9 cellular contexts compared by ENCODE assay signal in genomic region chr1:205458777-205459566, GRCh38. TPM values are rescaled to one million over a fixed set of nuclear protein-coding genes. Genes with fewer than 3 reads are reported as not detected.
DNase-seq lines count a peak whose midpoint lies in the region; ATAC-seq, FAIRE-seq and TF ChIP-seq lines count a peak whose summit lies in the region.
"Had no signal": no experiment of that assay in that cellular context is flagged by ENCODE, and none has a peak within 500 bp of the region (broad histone marks: within the 10 kb centered on the region; RNA-seq: fewer than 3 reads in every experiment).

No MANE protein-coding gene starts in this region.

- DNase-seq in D721Med (ENCODE audit: insufficient read length, low spot score) (no peak), Kasumi-1 (lab: John Stamatoyannopoulos, UW) (peak; percentile 43 to 65), adipocyte (ENCODE audit: low read depth) (peak; percentile 69), left lobe of liver (ENCODE audit: low spot score) (no peak), NCI-H2171 (lab: John Stamatoyannopoulos, UW) (no peak)

- peaks cover 12% of the 10 kb centered on the region for H3K4me1 Mint-ChIP-seq in stimulated activated memory B cell treated with anti-CD40 and anti-IgM and Interleukin-4, amounts not matched to agents 10 μg/mL and 1 μg/mL and 100 μg/mL, for 72 hours

- no peaks in the 10 kb centered on the region for H3K36me3 ChIP-seq in adipocyte (ENCODE audit: control insufficient read depth, insufficient read depth, low read length, severe bottlenecking)
- no peaks in the 10 kb centered on the region for H3K36me3 ChIP-seq in gastroesophageal sphincter

- H3K9me3 Mint-ChIP-seq in stimulated activated memory B cell treated with anti-CD40 and anti-IgM and Interleukin-4, amounts not matched to agents 10 μg/mL and 1 μg/mL and 100 μg/mL, for 72 hours: no peaks in the 10 kb centered on the region
- H3K9me3 Mint-ChIP-seq: T-helper 1 cell treated with Interleukin-12 subunit alpha and Interleukin-12 subunit beta and Interleukin-4 antibody, amounts not matched to agents 30 μg/mL and 1 μg/mL, for 36 hours had no signal

- ATAC-seq in left lobe of liver (peak; percentile 75), HG03571 (IDR thresholded peaks at IDR 0.05; ENCODE audit: unreplicated experiment) (no peak), gastroesophageal sphincter (no peak)
- no peak for ATAC-seq in stimulated activated memory B cell treated with anti-CD40 and anti-IgM and Interleukin-4, amounts not matched to agents 10 μg/mL and 1 μg/mL and 100 μg/mL, for 72 hours

- TF ChIP-seq POLR2A in gastroesophageal sphincter (IDR thresholded peaks at IDR 0.05): no peak

- no peak overlapping the region for H3K27ac Mint-ChIP-seq in stimulated activated memory B cell treated with anti-CD40 and anti-IgM and Interleukin-4, amounts not matched to agents 10 μg/mL and 1 μg/mL and 100 μg/mL, for 72 hours
- H3K27ac Mint-ChIP-seq: T-helper 1 cell treated with Interleukin-12 subunit alpha and Interleukin-12 subunit beta and Interleukin-4 antibody, amounts not matched to agents 30 μg/mL and 1 μg/mL, for 36 hours had no signal

- no peaks in the 10 kb centered on the region for H3K36me3 Mint-ChIP-seq in stimulated activated memory B cell treated with anti-CD40 and anti-IgM and Interleukin-4, amounts not matched to agents 10 μg/mL and 1 μg/mL and 100 μg/mL, for 72 hours

- TF ChIP-seq CTCF in D721Med (IDR thresholded peaks at IDR 0.05; ENCODE audit: insufficient read depth, missing control alignments) (no peak), gastroesophageal sphincter (IDR thresholded peaks at IDR 0.05) (no peak)

- H3K4me1 ChIP-seq in adipocyte (ENCODE audit: control insufficient read depth, insufficient read depth, low read length): peaks cover 3% of the 10 kb centered on the region
- H3K4me1 ChIP-seq in gastroesophageal sphincter: peaks cover 0 to 25% (median 18%) of the 10 kb centered on the region in 3 donors

- no peak overlapping the region for H3K27ac ChIP-seq in gastroesophageal sphincter

- no peak for TF ChIP-seq EP300 in gastroesophageal sphincter (IDR thresholded peaks at IDR 0.05)

- H3K27me3 Mint-ChIP-seq in stimulated activated memory B cell treated with anti-CD40 and anti-IgM and Interleukin-4, amounts not matched to agents 10 μg/mL and 1 μg/mL and 100 μg/mL, for 72 hours: peaks cover 63% of the 10 kb centered on the region

- no peak overlapping the region for H3K9ac ChIP-seq in adipocyte (ENCODE audit: low read length)

- H3K27me3 ChIP-seq in adipocyte (replicated peaks; ENCODE audit: control insufficient read depth, insufficient read depth, low read length) (peaks cover 75% of the 10 kb centered on the region), gastroesophageal sphincter (peaks cover 91% of the 10 kb centered on the region)

- H3K4me3 ChIP-seq in adipocyte (ENCODE audit: low read length) (no peak overlapping the region), gastroesophageal sphincter (no peak overlapping the region)

- FAIRE-seq in D721Med (lab: Jason Lieb, UNC): peak; percentile 6

- no peak overlapping the region for H3K4me3 Mint-ChIP-seq in stimulated activated memory B cell treated with anti-CD40 and anti-IgM and Interleukin-4, amounts not matched to agents 10 μg/mL and 1 μg/mL and 100 μg/mL, for 72 hours
- H3K4me3 Mint-ChIP-seq: T-helper 1 cell treated with Interleukin-12 subunit alpha and Interleukin-12 subunit beta and Interleukin-4 antibody, amounts not matched to agents 30 μg/mL and 1 μg/mL, for 36 hours had no signal

- no peaks in the 10 kb centered on the region for H3K9me3 ChIP-seq in adipocyte (ENCODE audit: control insufficient read depth, low read length)
- no peaks in the 10 kb centered on the region for H3K9me3 ChIP-seq in gastroesophageal sphincter

- WGBS in gastroesophageal sphincter (ENCODE audit: low coverage in 1 of 2), 2 donors: 36 to 50% methylated on average over 2 to 6 of the region's 6 CpGs

RNA-seq across cellular contexts. Expression of gene BLACAT1, which starts 3.1 kb away (rescaled TPM):
- total RNA-seq in left lobe of liver (0.08 TPM), gastroesophageal sphincter (not detected)

RNA-seq across cellular contexts. Expression of gene LEMD1, which starts 37.1 kb away (rescaled TPM):
- total RNA-seq in left lobe of liver: not detected
- not detected for total RNA-seq in gastroesophageal sphincter

RNA-seq across cellular contexts. Expression of gene CDK18, which starts 45.5 kb away (rescaled TPM):
- total RNA-seq in left lobe of liver: 8.8 TPM
- total RNA-seq in gastroesophageal sphincter: 10 to 100 TPM in 1 of 4 donors, 1 to 10 TPM in 3; 5.1 to 13.7 (median 6.3) TPM

Comparison
In these comparisons a context has a peak if more than half of its experiments do, and no peak if none do; other contexts are left out.
1. DNase-seq: peak in Kasumi-1 (2 of 2) and adipocyte (single experiment); none in D721Med (single experiment), left lobe of liver (single experiment) and NCI-H2171 (single experiment).